ENCODE assay signal across 17 cellular contexts in genomic region chr4:37001688-37002436, GRCh38.
"Had no signal": no experiment of that assay in that cellular context is flagged by ENCODE, and none has a peak within 500 bp of the region (broad histone marks: within the 10 kb centered on the region; RNA-seq: fewer than 3 reads in every experiment).

No MANE protein-coding gene starts in this region.

- ATAC-seq: activated CD4-positive, CD25-positive, alpha-beta regulatory T cell treated with anti-CD3 and anti-CD28 coated beads, Interleukin-2, amount 50 U/mL, for 24 hours; activated T-cell treated with anti-CD3 and anti-CD28 coated beads, Interleukin-2, amount 50 U/mL, for 4 hours; left cardiac atrium; natural killer cell; stimulated activated memory B cell treated with anti-CD40 and anti-IgM and Interleukin-4, amounts not matched to agents 10 μg/mL and 1 μg/mL and 100 μg/mL, for 72 hours had no signal

- DNase-seq: activated CD4-positive, alpha-beta T cell treated with anti-CD3 and anti-CD28 coated beads, Interleukin-2, amount 10 ng/mL, durations not matched to agents 7 days and 5 days; activated CD8-positive, alpha-beta memory T cell treated with anti-CD3 and anti-CD28 coated beads, Interleukin-2, amount 50 U/mL, for 4 hours; activated effector memory CD4-positive, alpha-beta T cell treated with Interleukin-2 at 50 U/mL for 16 hours; activated naive CD4-positive, alpha-beta T cell treated with anti-CD3 and anti-CD28 coated beads, Interleukin-2, amount 50 U/mL, for 16 hours; activated T-cell treated with anti-CD3 and anti-CD28 coated beads, Interleukin-2, amount 50 U/mL, for 4 hours; foreskin melanocyte; glutamatergic neuron; hippocampal formation; left cardiac atrium; natural killer cell; spleen; stimulated activated CD4-positive, alpha-beta T cell treated with anti-CD3 and anti-CD28 coated beads, Interleukin-4, amount 100 ng/mL, for 4 hours had no signal

- H3K4me1 ChIP-seq: ascending aorta, spleen had no signal

- H3K4me3 ChIP-seq: ascending aorta, coronary artery, spleen, thoracic aorta had no signal

- H3K27ac ChIP-seq: ascending aorta, coronary artery, spleen, thoracic aorta had no signal

- H3K36me3 ChIP-seq: ascending aorta, spleen, thoracic aorta had no signal

- H3K27me3 ChIP-seq: ascending aorta, spleen had no signal

- H3K9me3 ChIP-seq: ascending aorta, thoracic aorta had no signal
